9 cellular contexts compared by ENCODE assay signal in the genomic region with DNA sequence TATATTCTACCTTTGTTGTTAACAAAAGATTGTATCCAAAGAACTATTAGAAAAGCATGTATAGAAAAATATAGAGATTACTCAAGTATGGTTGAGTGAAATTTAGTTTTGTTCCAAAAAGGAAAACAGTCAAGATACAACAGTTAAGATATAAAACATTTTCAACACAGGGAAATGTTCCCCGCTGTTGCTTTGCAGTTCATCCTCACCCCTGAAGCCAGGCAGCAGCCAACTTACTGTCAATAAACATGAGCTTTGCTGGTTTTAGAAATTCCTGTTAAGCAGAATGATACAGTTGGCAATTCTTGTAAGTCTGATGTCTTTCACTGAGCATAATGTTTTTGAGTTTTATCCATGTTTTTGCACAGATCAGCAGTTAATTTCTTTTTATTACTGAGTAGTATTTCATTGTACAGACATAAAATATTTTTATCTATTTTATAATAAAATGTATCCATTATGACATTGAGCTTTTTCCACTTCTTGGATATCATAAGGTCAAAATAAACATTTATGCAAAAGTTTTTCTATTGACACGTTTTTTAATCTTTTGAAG. TPM values are rescaled to one million over a fixed set of nuclear protein-coding genes. Genes with fewer than 3 reads are reported as not detected.
DNase-seq lines count a peak whose midpoint lies in the region; FAIRE-seq and TF ChIP-seq lines count a peak whose summit lies in the region.
"Had no signal": no experiment of that assay in that cellular context is flagged by ENCODE, and none has a peak within 500 bp of the region (broad histone marks: within the 10 kb centered on the region; RNA-seq: fewer than 3 reads in every experiment).

No MANE protein-coding gene starts in this region.

- H3K9me3 Mint-ChIP-seq in progenitor cell of endocrine pancreas (ENCODE audit: low read depth), result peaks cover 4% of the 10 kb centered on the region
- H3K9me3 Mint-ChIP-seq: type B pancreatic cell had no signal

- H3K4me3 ChIP-seq in Peyer's patch (peak overlapping the region; percentile 28 to 48 (median 41)), ovary (peak overlapping the region; percentile 43)

- intact Hi-C loops in ovary (cut with DNase I), result no loop called here

- no peak overlapping the region for H3K4me3 Mint-ChIP-seq in progenitor cell of endocrine pancreas (ENCODE audit: low read depth)

- TF ChIP-seq CTCF in Peyer's patch (IDR thresholded peaks at IDR 0.05) (no peak), ovary (IDR thresholded peaks at IDR 0.05) (no peak), progenitor cell of endocrine pancreas (IDR thresholded peaks at IDR 0.05; ENCODE audit: unreplicated experiment) (no peak)

- no peak overlapping the region for H3K27ac Mint-ChIP-seq in progenitor cell of endocrine pancreas

- no peaks in the 10 kb centered on the region for H3K9me3 ChIP-seq in Peyer's patch
- no peaks in the 10 kb centered on the region for H3K9me3 ChIP-seq in ovary

- peak overlapping the region; percentile 74 to 87 (median 83) for H3K27ac ChIP-seq in Peyer's patch
- H3K27ac ChIP-seq in ovary, result peak overlapping the region; percentile 63 to 92

- FAIRE-seq in endometrium (lab: Jason Lieb, UNC), result peak; percentile 88

- TF ChIP-seq POLR2A in Peyer's patch (IDR thresholded peaks at IDR 0.05) (no peak), ovary (IDR thresholded peaks at IDR 0.05) (no peak)

- 35 to 40% (median 36%) methylated on average over 2 of the region's 2 CpGs for WGBS in ovary, 3 donors

- H3K27me3 Mint-ChIP-seq in progenitor cell of endocrine pancreas, result peaks cover 6% of the 10 kb centered on the region
- H3K27me3 Mint-ChIP-seq: type B pancreatic cell had no signal

- H3K27me3 ChIP-seq in Peyer's patch (no peaks in the 10 kb centered on the region), ovary (no peaks in the 10 kb centered on the region)

- H3K36me3 Mint-ChIP-seq in progenitor cell of endocrine pancreas (ENCODE audit: insufficient read depth), result no peaks in the 10 kb centered on the region
- H3K36me3 Mint-ChIP-seq: type B pancreatic cell had no signal

- no peak for TF ChIP-seq EP300 in ovary (IDR thresholded peaks at IDR 0.05)

- H3K4me1 Mint-ChIP-seq in progenitor cell of endocrine pancreas (ENCODE audit: low read depth), result peaks cover 9% of the 10 kb centered on the region

- DNase-seq in DMS53 treated with DMSO at 0.1 percent for 48 hours (lab: John Stamatoyannopoulos, UW; ENCODE audit: unreplicated experiment), result peak; percentile 69
- DNase-seq in Peyer's patch, result no peak
- DNase-seq in ovary, result peak in 1 of 5 donors; percentile 41
- DNase-seq in H4 (ENCODE audit: low spot score), result no peak
- no peak for DNase-seq in progenitor cell of endocrine pancreas (ENCODE audit: low spot score, unreplicated experiment)
- DNase-seq in glomerular visceral epithelial cell (ENCODE audit: extremely low spot score), result no peak
- DNase-seq in HT-29 (ENCODE audit: low spot score), result no peak

- no peaks in the 10 kb centered on the region for H3K36me3 ChIP-seq in Peyer's patch
- H3K36me3 ChIP-seq in ovary, result no peaks in the 10 kb centered on the region

- H3K4me1 ChIP-seq in Peyer's patch (no peaks in the 10 kb centered on the region), ovary (ENCODE audit: insufficient read depth) (no peaks in the 10 kb centered on the region)

RNA-seq across cellular contexts. Expression of a gene that starts 1.2 kb away (rescaled TPM):
- total RNA-seq in Peyer's patch, result 10 to 100 TPM in 1 of 4 donors, 1 to 10 TPM in 3; 3.3 to 31.4 (median 5.7) TPM
- 10 to 100 TPM; 16.4 to 60.4 (median 26.0) TPM for total RNA-seq in ovary
- 10 to 100 TPM; 27.1 to 31.6 TPM for polyA plus RNA-seq in ovary
- total RNA-seq in H4 (2014; rRNA removed; shearing (Covaris generic)), result 32.7 and 68.8 TPM in 2 replicates
- not detected in 2 replicates for total RNA-seq in progenitor cell of endocrine pancreas
- total RNA-seq in HT-29 (2014; rRNA removed; shearing (Covaris generic)), result not detected in 2 replicates

RNA-seq across cellular contexts. Expression of a gene that starts 10.9 kb away (rescaled TPM):
- total RNA-seq in Peyer's patch (not detected), ovary (not detected), progenitor cell of endocrine pancreas (not detected in 2 replicates)
- not detected for polyA plus RNA-seq in ovary
- total RNA-seq in H4 (2014; rRNA removed; shearing (Covaris generic)), result not detected in 2 replicates
- total RNA-seq in HT-29 (2014; rRNA removed; shearing (Covaris generic)), result not detected in 2 replicates

RNA-seq across cellular contexts. Expression of a gene that starts 43.1 kb away (rescaled TPM):
- total RNA-seq in Peyer's patch, result not detected
- under 1 TPM in 2 of 7 donors, not detected in 5; 0.28 to 0.50 TPM for total RNA-seq in ovary
- polyA plus RNA-seq in ovary, result 1 to 10 TPM in 1 of 2 donors, under 1 TPM in 1; 0.17 to 1.1 TPM
- 0.49 and 0.75 TPM in 2 replicates for total RNA-seq in H4 (2014; rRNA removed; shearing (Covaris generic))
- total RNA-seq in progenitor cell of endocrine pancreas, result not detected in 2 replicates
- total RNA-seq in HT-29 (2014; rRNA removed; shearing (Covaris generic)), result not detected in 2 replicates
